In genomic region chr6:4973415-4973814, GRCh38 we compare ENCODE assay signal across 1 cellular context.
TF ChIP-seq lines count a peak whose summit lies in the region.

No MANE protein-coding gene starts in this region.

TF ChIP-seq in H1, 55 proteins besides CTCF, POLR2A, EP300 and RAD21:
- TF ChIP-seq E2F6 (IDR thresholded peaks at IDR 0.05) = no peak
- TF ChIP-seq BCL11A (IDR thresholded peaks at IDR 0.05; ENCODE audit: low read depth in 2 of 2, low read length in 2 of 2) = no peak
- no peak for TF ChIP-seq CHD7 (IDR thresholded peaks at IDR 0.05; ENCODE audit: insufficient replicate concordance, low read length)
- TF ChIP-seq RXRA (IDR thresholded peaks at IDR 0.05; ENCODE audit: insufficient read depth, low read depth, low read length) = no peak
- TF ChIP-seq KDM4A (IDR thresholded peaks at IDR 0.05; ENCODE audit: low read depth, low read length, severe bottlenecking) = no peak
